In genomic region chr12:90084018-90084417, GRCh38 we compare ENCODE assay signal across 13 cellular contexts.
"Had no signal": no experiment of that assay in that cellular context is flagged by ENCODE, and none has a peak within 500 bp of the region (broad histone marks: within the 10 kb centered on the region; RNA-seq: fewer than 3 reads in every experiment).

No MANE protein-coding gene starts in this region.

- DNase-seq: effector memory CD8-positive, alpha-beta T cell; esophagus squamous epithelium; foreskin keratinocyte; head of caudate nucleus; mesendoderm; naive B cell; psoas muscle; stimulated activated CD4-positive, alpha-beta T cell treated with anti-CD3 and anti-CD28 coated beads, Interleukin-2, amount 100 ng/mL, for 48 hours; stimulated activated naive CD4-positive, alpha-beta T cell treated with Interleukin-2 at 50 U/mL for 16 hours had no signal

- H3K9me3 Mint-ChIP-seq: effector memory CD8-positive, alpha-beta T cell; nephron had no signal

- H3K36me3 ChIP-seq: esophagus squamous epithelium had no signal

- ATAC-seq: effector memory CD8-positive, alpha-beta T cell; foreskin keratinocyte; psoas muscle had no signal

- H3K9ac ChIP-seq: parathyroid adenoma had no signal

- H3K27me3 ChIP-seq: esophagus squamous epithelium, foreskin keratinocyte, hepatocyte had no signal

- H3K27me3 Mint-ChIP-seq: effector memory CD8-positive, alpha-beta T cell; naive B cell had no signal

- H3K9me3 ChIP-seq: esophagus squamous epithelium, psoas muscle had no signal

- H3K4me1 ChIP-seq: esophagus squamous epithelium, parathyroid adenoma, psoas muscle had no signal

- H3K79me2 ChIP-seq: hepatocyte, parathyroid adenoma had no signal

- H3K27ac ChIP-seq: esophagus squamous epithelium, foreskin keratinocyte, hepatocyte, parathyroid adenoma, psoas muscle had no signal

- H3K27ac Mint-ChIP-seq: effector memory CD8-positive, alpha-beta T cell; nephron had no signal

- H2AFZ ChIP-seq: hepatocyte, parathyroid adenoma had no signal

- H3K4me3 Mint-ChIP-seq: effector memory CD8-positive, alpha-beta T cell; naive B cell; nephron had no signal

- H3K4me3 ChIP-seq: esophagus squamous epithelium, hepatocyte, psoas muscle, smooth muscle cell had no signal

- H3K4me2 ChIP-seq: hepatocyte, smooth muscle cell had no signal

- H3K4me1 Mint-ChIP-seq: naive B cell had no signal

- H3K36me3 Mint-ChIP-seq: naive B cell had no signal
